ENCODE assay signal across 1 cellular context in the genomic region with DNA sequence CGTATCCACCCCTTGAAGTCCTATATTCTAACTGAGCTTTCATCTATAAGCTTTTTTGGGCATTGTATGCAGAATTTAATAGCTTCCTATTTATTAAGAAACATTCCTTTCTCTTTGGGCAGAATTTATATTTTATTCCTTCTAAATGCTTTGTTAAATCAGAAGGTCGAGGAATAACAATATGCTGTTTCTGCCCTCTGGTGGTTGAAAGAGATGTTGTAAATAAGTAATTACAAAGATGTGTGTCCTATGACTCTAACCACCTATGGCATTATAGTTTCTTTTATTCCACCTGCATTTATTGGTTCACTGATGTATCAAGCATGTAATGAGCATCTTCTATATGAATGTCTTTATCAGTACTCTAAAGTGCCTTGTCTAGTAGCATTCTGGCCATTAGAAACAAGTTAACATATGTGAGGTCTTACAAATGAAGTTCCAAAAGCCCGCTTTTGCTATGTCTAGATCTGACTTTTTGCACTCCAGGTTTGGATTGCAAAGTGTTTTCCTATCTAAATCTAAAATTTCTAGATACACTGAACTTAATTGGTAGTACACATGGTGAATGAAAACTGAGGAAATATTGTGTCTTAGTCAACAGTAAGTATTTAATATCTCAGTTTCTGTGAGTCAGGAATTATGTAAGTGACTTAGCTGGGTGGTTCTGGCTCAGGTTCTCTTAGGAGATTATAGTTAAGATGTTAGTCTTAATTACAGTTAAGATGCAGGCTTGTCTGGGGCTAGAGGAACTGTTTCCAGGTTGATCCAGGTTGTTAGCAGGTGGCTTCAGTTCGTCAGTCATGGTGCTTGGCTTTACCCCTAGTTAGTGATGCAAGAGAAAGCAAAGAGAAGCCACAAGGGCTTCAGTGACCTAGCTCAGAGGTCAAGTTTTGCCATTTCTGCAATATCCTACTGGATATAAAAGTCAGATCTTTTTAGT.
TF ChIP-seq lines count a peak whose summit lies in the region.

No MANE protein-coding gene starts in this region.

TF ChIP-seq in WTC11, 78 proteins besides CTCF, POLR2A, EP300 and RAD21:
- TF ChIP-seq, protein P1, sequence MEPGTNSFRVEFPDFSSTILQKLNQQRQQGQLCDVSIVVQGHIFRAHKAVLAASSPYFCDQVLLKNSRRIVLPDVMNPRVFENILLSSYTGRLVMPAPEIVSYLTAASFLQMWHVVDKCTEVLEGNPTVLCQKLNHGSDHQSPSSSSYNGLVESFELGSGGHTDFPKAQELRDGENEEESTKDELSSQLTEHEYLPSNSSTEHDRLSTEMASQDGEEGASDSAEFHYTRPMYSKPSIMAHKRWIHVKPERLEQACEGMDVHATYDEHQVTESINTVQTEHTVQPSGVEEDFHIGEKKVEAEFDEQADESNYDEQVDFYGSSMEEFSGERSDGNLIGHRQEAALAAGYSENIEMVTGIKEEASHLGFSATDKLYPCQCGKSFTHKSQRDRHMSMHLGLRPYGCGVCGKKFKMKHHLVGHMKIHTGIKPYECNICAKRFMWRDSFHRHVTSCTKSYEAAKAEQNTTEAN (CRISPR knock-in tag; IDR thresholded peaks at IDR 0.05): no peak
